ENCODE assay signal across 1 cellular context in genomic region chr12:104604995-104605675, GRCh38.
TF ChIP-seq lines count a peak whose summit lies in the region.

No MANE protein-coding gene starts in this region.

TF ChIP-seq in GM23338, 12 proteins besides CTCF, POLR2A, EP300 and RAD21 (continued from another document):
- TF ChIP-seq, protein P1, sequence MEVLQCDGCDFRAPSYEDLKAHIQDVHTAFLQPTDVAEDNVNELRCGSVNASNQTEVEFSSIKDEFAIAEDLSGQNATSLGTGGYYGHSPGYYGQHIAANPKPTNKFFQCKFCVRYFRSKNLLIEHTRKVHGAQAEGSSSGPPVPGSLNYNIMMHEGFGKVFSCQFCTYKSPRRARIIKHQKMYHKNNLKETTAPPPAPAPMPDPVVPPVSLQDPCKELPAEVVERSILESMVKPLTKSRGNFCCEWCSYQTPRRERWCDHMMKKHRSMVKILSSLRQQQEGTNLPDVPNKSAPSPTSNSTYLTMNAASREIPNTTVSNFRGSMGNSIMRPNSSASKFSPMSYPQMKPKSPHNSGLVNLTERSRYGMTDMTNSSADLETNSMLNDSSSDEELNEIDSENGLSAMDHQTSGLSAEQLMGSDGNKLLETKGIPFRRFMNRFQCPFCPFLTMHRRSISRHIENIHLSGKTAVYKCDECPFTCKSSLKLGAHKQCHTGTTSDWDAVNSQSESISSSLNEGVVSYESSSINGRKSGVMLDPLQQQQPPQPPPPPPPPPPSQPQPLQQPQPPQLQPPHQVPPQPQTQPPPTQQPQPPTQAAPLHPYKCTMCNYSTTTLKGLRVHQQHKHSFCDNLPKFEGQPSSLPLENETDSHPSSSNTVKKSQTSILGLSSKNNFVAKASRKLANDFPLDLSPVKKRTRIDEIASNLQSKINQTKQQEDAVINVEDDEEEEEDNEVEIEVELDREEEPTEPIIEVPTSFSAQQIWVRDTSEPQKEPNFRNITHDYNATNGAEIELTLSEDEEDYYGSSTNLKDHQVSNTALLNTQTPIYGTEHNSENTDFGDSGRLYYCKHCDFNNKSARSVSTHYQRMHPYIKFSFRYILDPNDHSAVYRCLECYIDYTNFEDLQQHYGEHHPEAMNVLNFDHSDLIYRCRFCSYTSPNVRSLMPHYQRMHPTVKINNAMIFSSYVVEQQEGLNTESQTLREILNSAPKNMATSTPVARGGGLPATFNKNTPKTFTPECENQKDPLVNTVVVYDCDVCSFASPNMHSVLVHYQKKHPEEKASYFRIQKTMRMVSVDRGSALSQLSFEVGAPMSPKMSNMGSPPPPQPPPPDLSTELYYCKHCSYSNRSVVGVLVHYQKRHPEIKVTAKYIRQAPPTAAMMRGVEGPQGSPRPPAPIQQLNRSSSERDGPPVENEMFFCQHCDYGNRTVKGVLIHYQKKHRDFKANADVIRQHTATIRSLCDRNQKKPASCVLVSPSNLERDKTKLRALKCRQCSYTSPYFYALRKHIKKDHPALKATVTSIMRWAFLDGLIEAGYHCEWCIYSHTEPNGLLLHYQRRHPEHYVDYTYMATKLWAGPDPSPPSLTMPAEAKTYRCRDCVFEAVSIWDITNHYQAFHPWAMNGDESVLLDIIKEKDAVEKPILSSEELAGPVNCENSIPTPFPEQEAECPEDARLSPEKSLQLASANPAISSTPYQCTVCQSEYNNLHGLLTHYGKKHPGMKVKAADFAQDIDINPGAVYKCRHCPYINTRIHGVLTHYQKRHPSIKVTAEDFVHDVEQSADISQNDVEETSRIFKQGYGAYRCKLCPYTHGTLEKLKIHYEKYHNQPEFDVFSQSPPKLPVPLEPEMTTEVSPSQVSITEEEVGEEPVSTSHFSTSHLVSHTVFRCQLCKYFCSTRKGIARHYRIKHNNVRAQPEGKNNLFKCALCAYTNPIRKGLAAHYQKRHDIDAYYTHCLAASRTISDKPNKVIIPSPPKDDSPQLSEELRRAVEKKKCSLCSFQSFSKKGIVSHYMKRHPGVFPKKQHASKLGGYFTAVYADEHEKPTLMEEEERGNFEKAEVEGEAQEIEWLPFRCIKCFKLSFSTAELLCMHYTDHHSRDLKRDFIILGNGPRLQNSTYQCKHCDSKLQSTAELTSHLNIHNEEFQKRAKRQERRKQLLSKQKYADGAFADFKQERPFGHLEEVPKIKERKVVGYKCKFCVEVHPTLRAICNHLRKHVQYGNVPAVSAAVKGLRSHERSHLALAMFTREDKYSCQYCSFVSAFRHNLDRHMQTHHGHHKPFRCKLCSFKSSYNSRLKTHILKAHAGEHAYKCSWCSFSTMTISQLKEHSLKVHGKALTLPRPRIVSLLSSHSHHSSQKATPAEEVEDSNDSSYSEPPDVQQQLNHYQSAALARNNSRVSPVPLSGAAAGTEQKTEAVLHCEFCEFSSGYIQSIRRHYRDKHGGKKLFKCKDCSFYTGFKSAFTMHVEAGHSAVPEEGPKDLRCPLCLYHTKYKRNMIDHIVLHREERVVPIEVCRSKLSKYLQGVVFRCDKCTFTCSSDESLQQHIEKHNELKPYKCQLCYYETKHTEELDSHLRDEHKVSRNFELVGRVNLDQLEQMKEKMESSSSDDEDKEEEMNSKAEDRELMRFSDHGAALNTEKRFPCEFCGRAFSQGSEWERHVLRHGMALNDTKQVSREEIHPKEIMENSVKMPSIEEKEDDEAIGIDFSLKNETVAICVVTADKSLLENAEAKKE (CRISPR knock-in tag; IDR thresholded peaks at IDR 0.05): no peak
TF ChIP-seq in GM23338: peak in this region for 0.
